ENCODE assay signal across 1 cellular context in the genomic region with DNA sequence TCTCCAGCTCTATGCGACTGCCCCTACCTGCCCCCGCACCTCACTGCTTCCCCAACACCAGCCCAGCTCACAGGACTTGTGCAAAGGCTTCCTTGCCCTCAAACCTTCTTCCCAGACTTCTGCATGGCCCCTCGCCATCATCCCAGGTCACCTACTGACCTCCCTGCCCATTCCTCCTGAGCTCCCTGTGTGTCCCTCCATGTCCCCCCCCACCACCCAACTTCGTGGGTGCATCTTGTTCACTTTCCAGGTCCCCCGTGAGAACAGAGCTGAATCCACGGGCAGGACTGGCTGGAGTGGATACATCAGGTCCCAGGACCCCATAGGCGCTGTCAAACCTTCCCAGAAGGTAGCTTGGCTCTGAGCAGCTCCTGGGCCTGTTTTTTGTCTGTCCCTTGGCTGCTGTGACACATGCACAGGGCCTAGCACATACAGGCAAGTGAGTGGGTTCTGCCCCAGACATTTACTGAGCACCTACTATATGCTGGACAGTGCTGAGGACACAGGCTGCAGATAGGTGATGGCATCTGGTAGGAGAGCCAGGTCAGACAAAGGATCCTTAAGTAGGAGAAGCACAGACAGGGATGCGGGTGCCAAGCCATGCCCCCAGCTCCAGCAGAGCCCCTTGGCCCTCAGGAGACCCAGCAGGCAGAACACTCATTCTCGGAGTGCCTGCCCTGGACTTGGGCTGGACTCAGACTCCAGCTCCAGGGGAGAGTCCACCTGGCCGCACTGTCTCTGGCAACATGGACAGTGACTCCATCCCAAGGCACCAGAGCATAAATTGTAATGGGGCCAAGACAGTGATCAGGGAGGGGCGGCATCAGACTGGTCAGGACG.
TF ChIP-seq lines count a peak whose summit lies in the region.

No MANE protein-coding gene starts in this region.

TF ChIP-seq in WTC11, 78 proteins besides CTCF, POLR2A, EP300 and RAD21 (continued from another document):
- TF ChIP-seq ZNF425 (CRISPR knock-in tag; conservative IDR thresholded peaks at IDR 0.05), result no peak
- no peak for TF ChIP-seq GABPB1 (CRISPR knock-in tag; IDR thresholded peaks at IDR 0.05)
- TF ChIP-seq ELF4 (CRISPR knock-in tag; IDR thresholded peaks at IDR 0.05; ENCODE audit: low read depth), result no peak
- TF ChIP-seq, protein P1, sequence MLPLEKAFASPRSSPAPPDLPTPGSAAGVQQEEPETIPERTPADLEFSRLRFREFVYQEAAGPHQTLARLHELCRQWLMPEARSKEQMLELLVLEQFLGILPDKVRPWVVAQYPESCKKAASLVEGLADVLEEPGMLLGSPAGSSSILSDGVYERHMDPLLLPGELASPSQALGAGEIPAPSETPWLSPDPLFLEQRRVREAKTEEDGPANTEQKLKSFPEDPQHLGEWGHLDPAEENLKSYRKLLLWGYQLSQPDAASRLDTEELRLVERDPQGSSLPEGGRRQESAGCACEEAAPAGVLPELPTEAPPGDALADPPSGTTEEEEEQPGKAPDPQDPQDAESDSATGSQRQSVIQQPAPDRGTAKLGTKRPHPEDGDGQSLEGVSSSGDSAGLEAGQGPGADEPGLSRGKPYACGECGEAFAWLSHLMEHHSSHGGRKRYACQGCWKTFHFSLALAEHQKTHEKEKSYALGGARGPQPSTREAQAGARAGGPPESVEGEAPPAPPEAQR (CRISPR knock-in tag; IDR thresholded peaks at IDR 0.05), result no peak
- no peak for TF ChIP-seq SMAD4 (CRISPR knock-in tag; IDR thresholded peaks at IDR 0.05)
- no peak for TF ChIP-seq SOX15 (CRISPR knock-in tag; IDR thresholded peaks at IDR 0.05)
- no peak for TF ChIP-seq GRHL2 (CRISPR knock-in tag; IDR thresholded peaks at IDR 0.05; ENCODE audit: insufficient replicate concordance, severe bottlenecking)
